18 cellular contexts compared by ENCODE assay signal in the genomic region with DNA sequence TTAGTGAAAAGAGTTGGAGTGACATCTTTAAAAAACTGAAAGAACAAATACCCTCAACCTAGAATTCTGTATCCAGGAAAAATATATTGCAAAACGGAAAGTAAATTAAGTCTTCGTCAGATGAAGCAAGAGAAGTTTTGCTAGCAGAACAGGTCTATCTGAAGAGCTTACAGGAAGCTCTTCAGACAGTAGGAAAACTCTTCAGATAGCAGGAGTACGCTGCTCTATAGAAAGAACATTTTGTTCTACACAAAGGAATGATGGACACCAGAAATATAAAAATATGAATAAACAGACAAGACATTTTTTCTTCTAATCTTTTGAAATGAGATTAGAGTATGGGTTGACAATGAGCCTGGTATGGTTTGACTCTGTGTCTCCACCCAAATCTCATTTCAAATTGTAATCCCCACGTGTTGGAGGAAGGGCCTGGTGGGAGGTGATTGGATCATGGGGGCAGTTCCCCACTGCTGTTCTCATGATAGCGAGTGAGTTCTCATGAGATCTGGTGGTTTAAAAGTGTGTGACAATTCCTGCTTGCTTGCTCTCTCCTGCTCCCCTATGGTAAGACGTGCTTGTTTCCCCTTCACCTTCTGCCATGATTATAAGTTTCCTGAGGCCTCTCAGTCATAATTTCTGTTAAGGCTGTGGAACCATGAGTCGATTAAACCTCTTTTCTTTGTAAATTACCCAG.
"Had no signal": no experiment of that assay in that cellular context is flagged by ENCODE, and none has a peak within 500 bp of the region (broad histone marks: within the 10 kb centered on the region; RNA-seq: fewer than 3 reads in every experiment).

No MANE protein-coding gene starts in this region.

- DNase-seq: effector memory CD4-positive, alpha-beta T cell; gastrocnemius medialis; heart right ventricle; islet precursor cell; mucosa of descending colon; naive thymus-derived CD8-positive, alpha-beta T cell; posterior cingulate gyrus; stimulated activated CD4-positive, alpha-beta T cell treated with anti-CD3 and anti-CD28 coated beads, Interleukin-2, amount 100 ng/mL, for 24 hours; stimulated activated CD4-positive, alpha-beta T cell treated with anti-CD3 and anti-CD28 coated beads, Interleukin-4, amount 100 ng/mL, for 4 hours; stimulated activated naive B cell treated with anti-CD40 and anti-IgM and Interleukin-4, amounts not matched to agents 10 μg/mL and 1 μg/mL and 100 μg/mL, for 72 hours; stimulated activated naive CD8-positive, alpha-beta T cell treated with anti-CD3 and anti-CD28 coated beads, Interleukin-15, amount 100 ng/mL, for 72 hours; testis; transverse colon had no signal

- H3K27me3 ChIP-seq: esophagus muscularis mucosa, gastrocnemius medialis, heart right ventricle, neutrophil, testis, transverse colon had no signal

- H3K27me3 Mint-ChIP-seq: stimulated activated naive B cell treated with anti-CD40 and anti-IgM and Interleukin-4, amounts not matched to agents 10 μg/mL and 1 μg/mL and 100 μg/mL, for 72 hours; stimulated activated naive CD8-positive, alpha-beta T cell treated with anti-CD3 and anti-CD28 coated beads, Interleukin-15, amount 100 ng/mL, for 72 hours had no signal

- H3K4me1 Mint-ChIP-seq: naive thymus-derived CD8-positive, alpha-beta T cell; stimulated activated naive B cell treated with anti-CD40 and anti-IgM and Interleukin-4, amounts not matched to agents 10 μg/mL and 1 μg/mL and 100 μg/mL, for 72 hours; stimulated activated naive CD8-positive, alpha-beta T cell treated with anti-CD3 and anti-CD28 coated beads, Interleukin-15, amount 100 ng/mL, for 72 hours had no signal

- H3K9me3 ChIP-seq: gastrocnemius medialis, testis, transverse colon had no signal

- H3K27ac Mint-ChIP-seq: naive thymus-derived CD8-positive, alpha-beta T cell; stimulated activated naive B cell treated with anti-CD40 and anti-IgM and Interleukin-4, amounts not matched to agents 10 μg/mL and 1 μg/mL and 100 μg/mL, for 72 hours; stimulated activated naive CD8-positive, alpha-beta T cell treated with anti-CD3 and anti-CD28 coated beads, Interleukin-15, amount 100 ng/mL, for 72 hours had no signal

- H3K4me3 Mint-ChIP-seq: naive thymus-derived CD8-positive, alpha-beta T cell; stimulated activated naive B cell treated with anti-CD40 and anti-IgM and Interleukin-4, amounts not matched to agents 10 μg/mL and 1 μg/mL and 100 μg/mL, for 72 hours; stimulated activated naive CD8-positive, alpha-beta T cell treated with anti-CD3 and anti-CD28 coated beads, Interleukin-15, amount 100 ng/mL, for 72 hours had no signal

- H3K4me1 ChIP-seq: gastrocnemius medialis, heart right ventricle, testis, transverse colon had no signal

- ATAC-seq: gastrocnemius medialis; heart right ventricle; left lobe of liver; mucosa of descending colon; naive thymus-derived CD8-positive, alpha-beta T cell; sciatic nerve; stimulated activated naive B cell treated with anti-CD40 and anti-IgM and Interleukin-4, amounts not matched to agents 10 μg/mL and 1 μg/mL and 100 μg/mL, for 72 hours; stimulated activated naive CD8-positive, alpha-beta T cell treated with anti-CD3 and anti-CD28 coated beads, Interleukin-15, amount 100 ng/mL, for 72 hours had no signal

- H3K36me3 ChIP-seq: esophagus muscularis mucosa, gastrocnemius medialis, heart right ventricle, neutrophil, transverse colon had no signal

- H3K4me3 ChIP-seq: esophagus muscularis mucosa, gastrocnemius medialis, heart right ventricle, mucosa of descending colon, testis, transverse colon had no signal

- H3K27ac ChIP-seq: epithelial cell of prostate, esophagus muscularis mucosa, gastrocnemius medialis, heart right ventricle, neutrophil, testis, transverse colon had no signal
